ENCODE assay signal across 38 cellular contexts in genomic region chr5:128662998-128663397, GRCh38.
"Had no signal": no experiment of that assay in that cellular context is flagged by ENCODE, and none has a peak within 500 bp of the region (broad histone marks: within the 10 kb centered on the region; RNA-seq: fewer than 3 reads in every experiment).

No MANE protein-coding gene starts in this region.

- H3K27ac ChIP-seq: ascending aorta, cardiac muscle cell, VCaP had no signal

- H3K9me3 Mint-ChIP-seq: activated CD4-positive, alpha-beta T cell treated with anti-CD3 and anti-CD28 coated beads, Interleukin-2, amount 10 ng/mL, durations not matched to agents 7 days and 5 days; activated naive CD4-positive, alpha-beta T cell treated with anti-CD3 and anti-CD28 coated beads, Interleukin-2, amount 10 ng/mL, durations not matched to agents 7 days and 5 days; activated naive CD4-positive, alpha-beta T cell treated with anti-CD3 and anti-CD28 coated beads, Interleukin-2, amount 50 U/mL, for 24 hours; activated naive CD8-positive, alpha-beta T cell treated with anti-CD3 and anti-CD28 coated beads, Interleukin-2, amount 10 ng/mL, durations not matched to agents 7 days and 5 days; activated naive CD8-positive, alpha-beta T cell treated with anti-CD3 and anti-CD28 coated beads, Interleukin-2, amount 50 U/mL, for 24 hours; activated T-cell treated with anti-CD3 and anti-CD28 coated beads, Interleukin-2, amount 50 U/mL, for 24 hours; activated T-helper 2 cell treated with anti-CD3 and anti-CD28 coated beads, Interferon-gamma antibody, Interleukin-2, Interleukin-4, amounts not matched to agents 10 μg/mL and 5 μg/mL and 100 μg/mL, durations not matched to agents 14 hours and 24 hours and 36 hours; brain; T-helper 1 cell treated with Interleukin-12 subunit alpha and Interleukin-12 subunit beta and Interleukin-4 antibody, amounts not matched to agents 30 μg/mL and 1 μg/mL, for 36 hours; T-helper 2 cell treated with Interferon-gamma antibody and Interleukin-4, amounts not matched to agents 5 μg/mL and 100 μg/mL, for 36 hours had no signal

- H3K4me3 Mint-ChIP-seq: activated B cell treated with CpG ODN at 0.5 μM for 24 hours; activated CD4-positive, alpha-beta memory T cell treated with anti-CD3 and anti-CD28 coated beads, Interleukin-2, amount 10 ng/mL, durations not matched to agents 7 days and 5 days; activated CD4-positive, alpha-beta T cell treated with anti-CD3 and anti-CD28 coated beads for 36 hours; activated CD4-positive, alpha-beta T cell treated with anti-CD3 and anti-CD28 coated beads, Interleukin-2, amount 10 ng/mL, durations not matched to agents 7 days and 5 days; activated CD8-positive, alpha-beta memory T cell treated with anti-CD3 and anti-CD28 coated beads, Interleukin-2, amount 10 ng/mL, durations not matched to agents 7 days and 5 days; activated CD8-positive, alpha-beta T cell treated with anti-CD3 and anti-CD28 coated beads, Interleukin-2, amount 10 ng/mL, durations not matched to agents 7 days and 5 days; activated naive CD4-positive, alpha-beta T cell treated with anti-CD3 and anti-CD28 coated beads, Interleukin-2, amount 10 ng/mL, durations not matched to agents 7 days and 5 days; activated naive CD4-positive, alpha-beta T cell treated with anti-CD3 and anti-CD28 coated beads, Interleukin-2, amount 50 U/mL, for 24 hours; activated naive CD8-positive, alpha-beta T cell; activated naive CD8-positive, alpha-beta T cell treated with anti-CD3 and anti-CD28 coated beads, Interleukin-2, amount 10 ng/mL, durations not matched to agents 7 days and 5 days; activated naive CD8-positive, alpha-beta T cell treated with anti-CD3 and anti-CD28 coated beads, Interleukin-2, amount 50 U/mL, for 24 hours; activated T-cell treated with anti-CD3 and anti-CD28 coated beads, Interleukin-2, amount 50 U/mL, for 24 hours; brain; central memory CD8-positive, alpha-beta T cell; T-helper 1 cell treated with Interleukin-12 subunit alpha and Interleukin-12 subunit beta and Interleukin-4 antibody, amounts not matched to agents 30 μg/mL and 1 μg/mL, for 36 hours; T-helper 2 cell treated with Interferon-gamma antibody and Interleukin-4, amounts not matched to agents 5 μg/mL and 100 μg/mL, for 36 hours had no signal

- H3K27ac Mint-ChIP-seq: activated B cell treated with CpG ODN at 0.5 μM for 24 hours; activated CD4-positive, alpha-beta memory T cell treated with anti-CD3 and anti-CD28 coated beads, Interleukin-2, amount 10 ng/mL, durations not matched to agents 7 days and 5 days; activated CD4-positive, alpha-beta T cell treated with anti-CD3 and anti-CD28 coated beads for 36 hours; activated CD4-positive, alpha-beta T cell treated with anti-CD3 and anti-CD28 coated beads, Interleukin-2, amount 10 ng/mL, durations not matched to agents 7 days and 5 days; activated CD8-positive, alpha-beta memory T cell treated with anti-CD3 and anti-CD28 coated beads, Interleukin-2, amount 10 ng/mL, durations not matched to agents 7 days and 5 days; activated CD8-positive, alpha-beta T cell treated with anti-CD3 and anti-CD28 coated beads, Interleukin-2, amount 10 ng/mL, durations not matched to agents 7 days and 5 days; activated naive CD4-positive, alpha-beta T cell treated with anti-CD3 and anti-CD28 coated beads, Interleukin-2, amount 10 ng/mL, durations not matched to agents 7 days and 5 days; activated naive CD4-positive, alpha-beta T cell treated with anti-CD3 and anti-CD28 coated beads, Interleukin-2, amount 50 U/mL, for 24 hours; activated naive CD8-positive, alpha-beta T cell; activated naive CD8-positive, alpha-beta T cell treated with anti-CD3 and anti-CD28 coated beads, Interleukin-2, amount 10 ng/mL, durations not matched to agents 7 days and 5 days; activated naive CD8-positive, alpha-beta T cell treated with anti-CD3 and anti-CD28 coated beads, Interleukin-2, amount 50 U/mL, for 24 hours; activated T-cell treated with anti-CD3 and anti-CD28 coated beads, Interleukin-2, amount 50 U/mL, for 24 hours; activated T-helper 2 cell treated with anti-CD3 and anti-CD28 coated beads, Interferon-gamma antibody, Interleukin-2, Interleukin-4, amounts not matched to agents 10 μg/mL and 5 μg/mL and 100 μg/mL, durations not matched to agents 14 hours and 24 hours and 36 hours; brain; T-helper 1 cell treated with Interleukin-12 subunit alpha and Interleukin-12 subunit beta and Interleukin-4 antibody, amounts not matched to agents 30 μg/mL and 1 μg/mL, for 36 hours; T-helper 2 cell treated with Interferon-gamma antibody and Interleukin-4, amounts not matched to agents 5 μg/mL and 100 μg/mL, for 36 hours had no signal

- H3K36me3 ChIP-seq: ascending aorta, cardiac muscle cell had no signal

- DNase-seq: activated B cell treated with CpG ODN at 0.5 μM for 24 hours; activated CD4-positive, alpha-beta memory T cell treated with anti-CD3 and anti-CD28 coated beads, Interleukin-2, amount 10 ng/mL, durations not matched to agents 7 days and 5 days; activated CD4-positive, alpha-beta T cell treated with anti-CD3 and anti-CD28 coated beads for 1 hour; activated CD4-positive, alpha-beta T cell treated with anti-CD3 and anti-CD28 coated beads for 36 hours; activated CD4-positive, alpha-beta T cell treated with anti-CD3 and anti-CD28 coated beads for 48 hours; activated CD4-positive, alpha-beta T cell treated with anti-CD3 and anti-CD28 coated beads, Interleukin-2, amount 10 ng/mL, durations not matched to agents 7 days and 5 days; activated CD4-positive, alpha-beta T cell treated with anti-CD3 and anti-CD28 coated beads, Interleukin-2, amount 50 U/mL, for 48 hours; activated CD8-positive, alpha-beta memory T cell treated with anti-CD3 and anti-CD28 coated beads for 24 hours; activated CD8-positive, alpha-beta memory T cell treated with anti-CD3 and anti-CD28 coated beads, Interleukin-2, amount 10 ng/mL, durations not matched to agents 7 days and 5 days; activated CD8-positive, alpha-beta memory T cell treated with anti-CD3 and anti-CD28 coated beads, Interleukin-2, amount 50 U/mL, for 48 hours; activated CD8-positive, alpha-beta T cell treated with anti-CD3 and anti-CD28 coated beads, Interleukin-2, amount 10 ng/mL, durations not matched to agents 7 days and 5 days; activated effector memory CD4-positive, alpha-beta T cell treated with Interleukin-2 at 50 U/mL for 16 hours; activated gamma-delta T cell; activated naive CD4-positive, alpha-beta T cell treated with anti-CD3 and anti-CD28 coated beads, Interleukin-2, amount 10 ng/mL, durations not matched to agents 7 days and 5 days; activated naive CD4-positive, alpha-beta T cell treated with Interleukin-2 at 50 U/mL for 16 hours; activated naive CD8-positive, alpha-beta T cell treated with anti-CD3 and anti-CD28 coated beads, Interleukin-2, amount 10 ng/mL, durations not matched to agents 7 days and 5 days; activated naive CD8-positive, alpha-beta T cell treated with anti-CD3 and anti-CD28 coated beads, Interleukin-2, amount 50 U/mL, for 24 hours; activated T-cell treated with anti-CD3 and anti-CD28 coated beads, Interleukin-2, amount 50 U/mL, for 24 hours; activated T-cell treated with anti-CD3 and anti-CD28 coated beads, Interleukin-2, amount 50 U/mL, for 48 hours; amygdala; anterior cingulate cortex; caudate nucleus; cerebellar nuclear complex; T-helper 2 cell; T-helper 9 cell had no signal

- ATAC-seq: activated CD4-positive, alpha-beta T cell treated with anti-CD3 and anti-CD28 coated beads for 36 hours; activated CD4-positive, CD25-positive, alpha-beta regulatory T cell treated with anti-CD3 and anti-CD28 coated beads, Interleukin-2, amount 50 U/mL, for 24 hours; activated CD8-positive, alpha-beta memory T cell treated with anti-CD3 and anti-CD28 coated beads, Interleukin-2, amount 10 ng/mL, durations not matched to agents 7 days and 5 days; activated CD8-positive, alpha-beta T cell treated with anti-CD3 and anti-CD28 coated beads, Interleukin-2, amount 10 ng/mL, durations not matched to agents 7 days and 5 days; activated naive CD8-positive, alpha-beta T cell treated with anti-CD3 and anti-CD28 coated beads, Interleukin-2, amount 50 U/mL, for 24 hours had no signal

- H3K4me1 ChIP-seq: ascending aorta had no signal

- H3K4me3 ChIP-seq: ascending aorta, cardiac muscle cell had no signal

- H3K4me1 Mint-ChIP-seq: activated B cell treated with CpG ODN at 0.5 μM for 24 hours; activated CD4-positive, alpha-beta memory T cell treated with anti-CD3 and anti-CD28 coated beads, Interleukin-2, amount 10 ng/mL, durations not matched to agents 7 days and 5 days; activated CD4-positive, alpha-beta T cell treated with anti-CD3 and anti-CD28 coated beads for 36 hours; activated CD4-positive, alpha-beta T cell treated with anti-CD3 and anti-CD28 coated beads, Interleukin-2, amount 10 ng/mL, durations not matched to agents 7 days and 5 days; activated CD8-positive, alpha-beta memory T cell treated with anti-CD3 and anti-CD28 coated beads, Interleukin-2, amount 10 ng/mL, durations not matched to agents 7 days and 5 days; activated naive CD4-positive, alpha-beta T cell treated with anti-CD3 and anti-CD28 coated beads, Interleukin-2, amount 10 ng/mL, durations not matched to agents 7 days and 5 days; activated naive CD4-positive, alpha-beta T cell treated with anti-CD3 and anti-CD28 coated beads, Interleukin-2, amount 50 U/mL, for 24 hours; activated naive CD8-positive, alpha-beta T cell treated with anti-CD3 and anti-CD28 coated beads, Interleukin-2, amount 10 ng/mL, durations not matched to agents 7 days and 5 days; activated naive CD8-positive, alpha-beta T cell treated with anti-CD3 and anti-CD28 coated beads, Interleukin-2, amount 50 U/mL, for 24 hours; brain; central memory CD8-positive, alpha-beta T cell had no signal

- H3K9me3 ChIP-seq: ascending aorta had no signal

- H3K27me3 Mint-ChIP-seq: activated B cell treated with CpG ODN at 0.5 μM for 24 hours; activated CD4-positive, alpha-beta memory T cell treated with anti-CD3 and anti-CD28 coated beads, Interleukin-2, amount 10 ng/mL, durations not matched to agents 7 days and 5 days; activated CD4-positive, alpha-beta T cell treated with anti-CD3 and anti-CD28 coated beads for 36 hours; activated CD4-positive, alpha-beta T cell treated with anti-CD3 and anti-CD28 coated beads, Interleukin-2, amount 10 ng/mL, durations not matched to agents 7 days and 5 days; activated CD8-positive, alpha-beta memory T cell treated with anti-CD3 and anti-CD28 coated beads, Interleukin-2, amount 10 ng/mL, durations not matched to agents 7 days and 5 days; activated naive CD4-positive, alpha-beta T cell treated with anti-CD3 and anti-CD28 coated beads, Interleukin-2, amount 10 ng/mL, durations not matched to agents 7 days and 5 days; activated naive CD8-positive, alpha-beta T cell; activated naive CD8-positive, alpha-beta T cell treated with anti-CD3 and anti-CD28 coated beads, Interleukin-2, amount 10 ng/mL, durations not matched to agents 7 days and 5 days; activated naive CD8-positive, alpha-beta T cell treated with anti-CD3 and anti-CD28 coated beads, Interleukin-2, amount 50 U/mL, for 24 hours; activated T-cell treated with anti-CD3 and anti-CD28 coated beads, Interleukin-2, amount 50 U/mL, for 24 hours; brain; central memory CD8-positive, alpha-beta T cell had no signal

- H3K36me3 Mint-ChIP-seq: activated CD8-positive, alpha-beta memory T cell treated with anti-CD3 and anti-CD28 coated beads, Interleukin-2, amount 10 ng/mL, durations not matched to agents 7 days and 5 days; activated naive CD4-positive, alpha-beta T cell treated with anti-CD3 and anti-CD28 coated beads, Interleukin-2, amount 10 ng/mL, durations not matched to agents 7 days and 5 days; activated naive CD4-positive, alpha-beta T cell treated with anti-CD3 and anti-CD28 coated beads, Interleukin-2, amount 50 U/mL, for 24 hours; activated naive CD8-positive, alpha-beta T cell; activated naive CD8-positive, alpha-beta T cell treated with anti-CD3 and anti-CD28 coated beads, Interleukin-2, amount 10 ng/mL, durations not matched to agents 7 days and 5 days; brain had no signal

- FAIRE-seq: bronchial epithelial cell, TTC549 had no signal

- H3K27me3 ChIP-seq: ascending aorta, cardiac muscle cell had no signal
